ENCODE assay signal across 1 cellular context in genomic region chr1:30968220-30968971, GRCh38.
TF ChIP-seq lines count a peak whose summit lies in the region.

No MANE protein-coding gene starts in this region.

TF ChIP-seq in HEK293, 187 proteins besides CTCF, POLR2A, EP300 and RAD21 (continued from another document):
- TF ChIP-seq PRDM6 (tag by site-specific recombination; IDR thresholded peaks at IDR 0.05) (peak; percentile 56; the same call in 1 of the 2 replicates), FEZF1 (tag by site-specific recombination; IDR thresholded peaks at IDR 0.05) (peak; percentile 28; the same call in 1 of the 2 replicates), KLF8 (tag by site-specific recombination; IDR thresholded peaks at IDR 0.05) (no peak), ZBTB49 (tag by site-specific recombination; IDR thresholded peaks at IDR 0.05; ENCODE audit: low read depth) (no peak), ZNF707 (tag by site-specific recombination; IDR thresholded peaks at IDR 0.05) (no peak), GLIS1 (tag by site-specific recombination; IDR thresholded peaks at IDR 0.05) (no peak), PRDM1 (tag by site-specific recombination; IDR thresholded peaks at IDR 0.05) (0 out of 2 replicates have a peak, but pooled peaks have one; percentile 6), ZNF426 (tag by site-specific recombination; IDR thresholded peaks at IDR 0.05) (no peak), HIC1 (tag by site-specific recombination; IDR thresholded peaks at IDR 0.05) (0 out of 2 replicates have a peak, but pooled peaks have one; percentile 11)
